In genomic region chr10:102122450-102122849, GRCh38 we compare ENCODE assay signal across 13 cellular contexts. TPM values are rescaled to one million over a fixed set of nuclear protein-coding genes. Genes with fewer than 3 reads are reported as not detected.
A peak's percentile ranks its signal among the peaks of the same experiment; 100 is the strongest.
DNase-seq lines count a peak whose midpoint lies in the region; ATAC-seq and TF ChIP-seq lines count a peak whose summit lies in the region.
"Had no signal": no experiment of that assay in that cellular context is flagged by ENCODE, and none has a peak within 500 bp of the region (broad histone marks: within the 10 kb centered on the region; RNA-seq: fewer than 3 reads in every experiment).

No MANE protein-coding gene starts in this region.

- ATAC-seq in activated T-cell treated with anti-CD3 and anti-CD28 coated beads, Interleukin-2, amount 50 U/mL, for 4 hours: no peak
- ATAC-seq in naive thymus-derived CD4-positive, alpha-beta T cell: no peak
- ATAC-seq: pancreas; PC-3; stimulated activated memory B cell treated with anti-CD40 and anti-IgM and Interleukin-4, amounts not matched to agents 10 μg/mL and 1 μg/mL and 100 μg/mL, for 72 hours had no signal

- TF ChIP-seq CTCF in colonic mucosa (IDR thresholded peaks at IDR 0.05) (no peak), type B pancreatic cell (conservative IDR thresholded peaks at IDR 0.05) (no peak)

- H3K27ac Mint-ChIP-seq in naive thymus-derived CD4-positive, alpha-beta T cell: peak overlapping the region in 8 of 9 donors; percentile 2 to 97 (median 76)
- H3K27ac Mint-ChIP-seq in type B pancreatic cell: peak overlapping the region; percentile 87

- peak overlapping the region; percentile 84 for H3K27ac ChIP-seq in colonic mucosa
- peak overlapping the region; percentile 97 for H3K27ac ChIP-seq in naive thymus-derived CD4-positive, alpha-beta T cell (ENCODE audit: low read depth, low read length)

- no peak for DNase-seq in activated T-cell treated with anti-CD3 and anti-CD28 coated beads, Interleukin-2, amount 50 U/mL, for 4 hours
- DNase-seq in activated T-cell treated with anti-CD3 and anti-CD28 coated beads, Interleukin-2, amount 50 U/mL, for 1 hour: no peak
- DNase-seq in colonic mucosa (no peak), type B pancreatic cell (ENCODE audit: extremely low spot score, unreplicated experiment) (no peak), NCI-H524 treated with DMSO at 0.1 percent for 48 hours (lab: John Stamatoyannopoulos, UW) (no peak), posterior cingulate gyrus (no peak)
- no peak for DNase-seq in naive thymus-derived CD4-positive, alpha-beta T cell
- DNase-seq in activated CD4-positive, CD25-positive, alpha-beta regulatory T cell (lab: John Stamatoyannopoulos, UW): no peak
- DNase-seq: activated CD4-positive, alpha-beta T cell treated with anti-CD3 and anti-CD28 coated beads for 1 hour; pancreas; PC-3; stimulated activated CD4-positive, alpha-beta T cell treated with anti-CD3 and anti-CD28 coated beads, Interleukin-4, amount 100 ng/mL, for 1 hour had no signal

- H3K27me3 Mint-ChIP-seq in activated T-cell treated with anti-CD3 and anti-CD28 coated beads, Interleukin-2, amount 50 U/mL, for 4 hours (ENCODE audit: low read depth): no peaks in the 10 kb centered on the region
- H3K27me3 Mint-ChIP-seq in naive thymus-derived CD4-positive, alpha-beta T cell: no peaks in the 10 kb centered on the region
- no peaks in the 10 kb centered on the region for H3K27me3 Mint-ChIP-seq in type B pancreatic cell
- H3K27me3 Mint-ChIP-seq: stimulated activated memory B cell treated with anti-CD40 and anti-IgM and Interleukin-4, amounts not matched to agents 10 μg/mL and 1 μg/mL and 100 μg/mL, for 72 hours had no signal

- no peak overlapping the region for H3K9ac ChIP-seq in colonic mucosa (ENCODE audit: low read depth in 2 of 2, low read length in 2 of 2)

- no peaks in the 10 kb centered on the region for H3K27me3 ChIP-seq in colonic mucosa
- H3K27me3 ChIP-seq in naive thymus-derived CD4-positive, alpha-beta T cell (ENCODE audit: control insufficient read depth in 2 of 2, insufficient read depth in 2 of 2, low read length in 2 of 2): no peaks in the 10 kb centered on the region
- H3K27me3 ChIP-seq: pancreas had no signal

- peaks cover 22% of the 10 kb centered on the region for H3K4me1 Mint-ChIP-seq in activated T-cell treated with anti-CD3 and anti-CD28 coated beads, Interleukin-2, amount 50 U/mL, for 4 hours (ENCODE audit: low read depth)
- peaks cover 16 to 44% (median 38%) of the 10 kb centered on the region in 7 donors for H3K4me1 Mint-ChIP-seq in naive thymus-derived CD4-positive, alpha-beta T cell
- H3K4me1 Mint-ChIP-seq in type B pancreatic cell (ENCODE audit: unreplicated experiment): peaks cover 34% of the 10 kb centered on the region

- peaks cover 16% of the 10 kb centered on the region for H3K4me1 ChIP-seq in colonic mucosa
- peaks cover 23 to 24% of the 10 kb centered on the region in 2 donors for H3K4me1 ChIP-seq in naive thymus-derived CD4-positive, alpha-beta T cell (ENCODE audit: control insufficient read depth in 2 of 2, insufficient read depth in 2 of 2, low read length in 2 of 2)

- no peaks in the 10 kb centered on the region for H3K9me3 Mint-ChIP-seq in activated T-cell treated with anti-CD3 and anti-CD28 coated beads, Interleukin-2, amount 50 U/mL, for 4 hours
- no peaks in the 10 kb centered on the region for H3K9me3 Mint-ChIP-seq in naive thymus-derived CD4-positive, alpha-beta T cell
- no peaks in the 10 kb centered on the region for H3K9me3 Mint-ChIP-seq in type B pancreatic cell
- H3K9me3 Mint-ChIP-seq: stimulated activated memory B cell treated with anti-CD40 and anti-IgM and Interleukin-4, amounts not matched to agents 10 μg/mL and 1 μg/mL and 100 μg/mL, for 72 hours had no signal

- intact Hi-C loops in colonic mucosa (cut with DNase I): no loop called here
- intact Hi-C loops in naive thymus-derived CD4-positive, alpha-beta T cell (cut with micrococcal nuclease): no loop called here
- intact Hi-C loops in posterior cingulate gyrus (cut with DNase I): no loop called here

- peak overlapping the region; percentile 56 for H3K4me3 Mint-ChIP-seq in activated T-cell treated with anti-CD3 and anti-CD28 coated beads, Interleukin-2, amount 50 U/mL, for 4 hours
- H3K4me3 Mint-ChIP-seq in naive thymus-derived CD4-positive, alpha-beta T cell: peak overlapping the region in 5 of 10 donors; percentile 14 to 94 (median 37)
- H3K4me3 Mint-ChIP-seq in type B pancreatic cell: peak overlapping the region; percentile 31
- H3K4me3 Mint-ChIP-seq: stimulated activated memory B cell treated with anti-CD40 and anti-IgM and Interleukin-4, amounts not matched to agents 10 μg/mL and 1 μg/mL and 100 μg/mL, for 72 hours had no signal

- H3K9me3 ChIP-seq in colonic mucosa: no peaks in the 10 kb centered on the region
- no peaks in the 10 kb centered on the region for H3K9me3 ChIP-seq in naive thymus-derived CD4-positive, alpha-beta T cell (ENCODE audit: control insufficient read depth in 2 of 3, low read length in 3 of 3)
- H3K9me3 ChIP-seq: pancreas had no signal

- H3K36me3 ChIP-seq in colonic mucosa: no peaks in the 10 kb centered on the region
- H3K36me3 ChIP-seq in naive thymus-derived CD4-positive, alpha-beta T cell (ENCODE audit: control insufficient read depth in 2 of 3, insufficient read depth in 3 of 3, low read length in 3 of 3): peaks cover 0 to 3% (median 0%) of the 10 kb centered on the region in 3 experiments
- H3K36me3 ChIP-seq: pancreas had no signal

- no peaks in the 10 kb centered on the region for H3K36me3 Mint-ChIP-seq in activated T-cell treated with anti-CD3 and anti-CD28 coated beads, Interleukin-2, amount 50 U/mL, for 4 hours (ENCODE audit: insufficient read depth)
- H3K36me3 Mint-ChIP-seq in naive thymus-derived CD4-positive, alpha-beta T cell: peaks cover 0 to 2% (median 0%) of the 10 kb centered on the region in 5 donors
- H3K36me3 Mint-ChIP-seq in type B pancreatic cell: no peaks in the 10 kb centered on the region
- H3K36me3 Mint-ChIP-seq: stimulated activated memory B cell treated with anti-CD40 and anti-IgM and Interleukin-4, amounts not matched to agents 10 μg/mL and 1 μg/mL and 100 μg/mL, for 72 hours had no signal

- CTCF ChIA-PET in naive thymus-derived CD4-positive, alpha-beta T cell (lab: Charles Lee): interaction anchor here (0.8 to 2.8 kb wide), 2 partner anchors 10 kb away, joined by 3 to 12 read pairs; partner anchors contain the start of gene PPRC1

- H3K4me3 ChIP-seq in colonic mucosa: no peak overlapping the region
- no peak overlapping the region for H3K4me3 ChIP-seq in naive thymus-derived CD4-positive, alpha-beta T cell (ENCODE audit: low read length)
- H3K4me3 ChIP-seq: pancreas had no signal

- POLR2A ChIA-PET in naive thymus-derived CD4-positive, alpha-beta T cell (lab: Charles Lee): interaction anchor here (0.6 to 1.9 kb wide), 8 partner anchors 10 to 1266 kb away, joined by 3 to 11 read pairs (median 3); partner anchors contain the start of gene PPRC1

RNA-seq across cellular contexts. Expression of gene LDB1, which starts 2.3 kb away (rescaled TPM):
- 10 to 100 TPM; 55.7 to 59.6 (median 56.2) TPM for total RNA-seq in activated T-cell treated with anti-CD3 and anti-CD28 coated beads, Interleukin-2, amount 50 U/mL, for 4 hours
- total RNA-seq in colonic mucosa (10 to 100 TPM; 30.8 to 31.4 TPM), type B pancreatic cell (ENCODE audit: low replicate concordance) (80.8 and 115 TPM in 2 replicates)
- total RNA-seq in naive thymus-derived CD4-positive, alpha-beta T cell: 100 to 1,000 TPM; 101 to 152 (median 115) TPM
- polyA plus RNA-seq in naive thymus-derived CD4-positive, alpha-beta T cell: 10 to 100 TPM; 26.2 to 45.8 TPM

RNA-seq across cellular contexts. Expression of gene PPRC1, which starts 10.4 kb away (rescaled TPM):
- 100 to 1,000 TPM; 155 to 161 (median 156) TPM for total RNA-seq in activated T-cell treated with anti-CD3 and anti-CD28 coated beads, Interleukin-2, amount 50 U/mL, for 4 hours
- total RNA-seq in colonic mucosa (10 to 100 TPM; 17.0 to 36.1 TPM), type B pancreatic cell (ENCODE audit: low replicate concordance) (48.6 and 51.6 TPM in 2 replicates)
- 10 to 100 TPM; 33.7 to 56.5 (median 40.6) TPM for total RNA-seq in naive thymus-derived CD4-positive, alpha-beta T cell
- 10 to 100 TPM in 1 of 2 donors, 1 to 10 TPM in 1; 9.7 to 31.0 TPM for polyA plus RNA-seq in naive thymus-derived CD4-positive, alpha-beta T cell

RNA-seq across cellular contexts. Expression of gene NOLC1, which starts 29.7 kb away (rescaled TPM):
- 100 to 1,000 TPM; 451 to 523 (median 461) TPM for total RNA-seq in activated T-cell treated with anti-CD3 and anti-CD28 coated beads, Interleukin-2, amount 50 U/mL, for 4 hours
- total RNA-seq in colonic mucosa (10 to 100 TPM; 34.5 to 68.2 TPM), type B pancreatic cell (ENCODE audit: low replicate concordance) (74.8 and 88.0 TPM in 2 replicates)
- 10 to 100 TPM; 45.1 to 98.5 (median 58.8) TPM for total RNA-seq in naive thymus-derived CD4-positive, alpha-beta T cell
- 10 to 100 TPM; 54.5 to 91.6 TPM for polyA plus RNA-seq in naive thymus-derived CD4-positive, alpha-beta T cell

RNA-seq across cellular contexts. Expression of gene HPS6, which starts 57.3 kb away (rescaled TPM):
- total RNA-seq in activated T-cell treated with anti-CD3 and anti-CD28 coated beads, Interleukin-2, amount 50 U/mL, for 4 hours: 10 to 100 TPM; 25.4 to 27.7 (median 25.5) TPM
- total RNA-seq in colonic mucosa (10 to 100 TPM; 21.9 to 26.6 TPM), type B pancreatic cell (ENCODE audit: low replicate concordance) (19.1 and 23.1 TPM in 2 replicates)
- 10 to 100 TPM; 12.1 to 24.2 (median 20.9) TPM for total RNA-seq in naive thymus-derived CD4-positive, alpha-beta T cell
- polyA plus RNA-seq in naive thymus-derived CD4-positive, alpha-beta T cell: 10 to 100 TPM; 13.8 to 29.9 TPM
